In the genomic region with DNA sequence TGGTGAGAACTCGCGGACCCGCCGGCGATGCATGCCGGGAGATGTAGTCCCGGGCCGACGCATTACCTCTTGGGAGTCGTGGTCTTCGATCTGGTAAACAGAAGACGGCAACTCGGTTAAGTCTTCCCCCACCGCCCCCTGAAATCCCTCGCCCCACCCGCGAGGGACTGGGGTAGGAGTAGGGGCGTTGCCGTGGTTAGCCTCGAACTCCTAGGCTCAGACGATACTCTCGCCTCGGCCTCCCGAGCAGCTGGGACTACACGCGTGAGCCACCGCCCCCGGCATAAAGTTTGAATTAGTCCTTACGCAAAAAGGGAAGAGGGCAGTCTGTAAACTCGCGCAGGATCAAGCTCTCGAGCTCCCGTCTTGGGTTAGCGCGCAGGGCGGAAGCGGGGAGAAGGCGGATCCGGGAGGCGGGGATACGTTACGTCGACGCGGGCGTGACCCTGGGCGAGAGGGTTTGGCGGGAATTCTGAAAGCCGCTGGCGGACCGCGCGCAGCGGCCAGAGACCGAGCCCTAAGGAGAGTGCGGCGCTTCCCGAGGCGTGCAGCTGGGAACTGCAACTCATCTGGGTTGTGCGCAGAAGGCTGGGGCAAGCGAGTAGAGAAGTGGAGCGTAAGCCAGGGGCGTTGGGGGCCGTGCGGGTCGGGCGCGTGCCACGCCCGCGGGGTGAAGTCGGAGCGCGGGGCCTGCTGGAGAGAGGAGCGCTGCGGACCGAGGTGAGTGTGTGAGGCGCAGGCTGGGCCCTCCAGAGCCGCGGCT, we compare ENCODE assay signal across 8 cellular contexts. TPM values are rescaled to one million over a fixed set of nuclear protein-coding genes. Genes with fewer than 3 reads are reported as not detected.
A peak's percentile ranks its signal among the peaks of the same experiment; 100 is the strongest.
DNase-seq lines count a peak whose midpoint lies in the region; ATAC-seq and TF ChIP-seq lines count a peak whose summit lies in the region.

Gene RAD51, plus strand, starts transcription at position 469 of the 763 bp plus-strand sequence. CDS start 3,585 bp downstream, outside the sequence.

- TF ChIP-seq POLR2A in Raji (IDR thresholded peaks at IDR 0.05; ENCODE audit: insufficient read depth, low read depth, low read length) = peak; percentile 83

- H3K4me3 ChIP-seq in H7 (ENCODE audit: insufficient read depth, low read depth, low read length) (peak within 1 kb of the TSS; percentile 98), fibroblast of pulmonary artery (replicated peaks; ENCODE audit: low read depth, low read length) (peak within 1 kb of the TSS; percentile 97)

- peaks cover 19 to 20% of the 10 kb centered on the region in 2 donors for H3K4me1 Mint-ChIP-seq in natural killer cell treated with Interleukin-12 subunit alpha and Interleukin-12 subunit beta and Interleukin-15 and Interleukin-18, amount 100 ng/mL, for 72 hours (ENCODE audit: low read depth in 2 of 2)

- H3K27me3 Mint-ChIP-seq in natural killer cell treated with Interleukin-12 subunit alpha and Interleukin-12 subunit beta and Interleukin-15 and Interleukin-18, amount 100 ng/mL, for 72 hours = no peaks in the 10 kb centered on the region

- H3K36me3 ChIP-seq in H7 (replicated peaks; ENCODE audit: control insufficient read depth, insufficient read depth, low read length) = peaks cover 2% of the 10 kb centered on the region; the same call in 1 of the 2 replicates

- peak within 1 kb of the TSS; percentile 99 for H3K27ac Mint-ChIP-seq in natural killer cell treated with Interleukin-12 subunit alpha and Interleukin-12 subunit beta and Interleukin-15 and Interleukin-18, amount 100 ng/mL, for 72 hours

- H3K27me3 ChIP-seq in H7 (ENCODE audit: control insufficient read depth, insufficient read depth, low read length) = no peaks in the 10 kb centered on the region

- no peaks in the 10 kb centered on the region for H3K9me3 Mint-ChIP-seq in natural killer cell treated with Interleukin-12 subunit alpha and Interleukin-12 subunit beta and Interleukin-15 and Interleukin-18, amount 100 ng/mL, for 72 hours

- TF ChIP-seq CTCF in fibroblast of pulmonary artery (IDR thresholded peaks at IDR 0.05; ENCODE audit: low read length, missing control alignments) = no peak

- peaks cover 5% of the 10 kb centered on the region for H3K36me3 Mint-ChIP-seq in natural killer cell treated with Interleukin-12 subunit alpha and Interleukin-12 subunit beta and Interleukin-15 and Interleukin-18, amount 100 ng/mL, for 72 hours

- peak within 1 kb of the TSS; percentile 100 for H3K4me3 Mint-ChIP-seq in natural killer cell treated with Interleukin-12 subunit alpha and Interleukin-12 subunit beta and Interleukin-15 and Interleukin-18, amount 100 ng/mL, for 72 hours

- peak; percentile 97 to 98 for ATAC-seq in natural killer cell treated with Interleukin-12 subunit alpha and Interleukin-12 subunit beta and Interleukin-15 and Interleukin-18, amount 100 ng/mL, for 72 hours

- DNase-seq in ELR (ENCODE audit: low read depth) (peak; percentile 96), H7 (peak; percentile 95), M059J (ENCODE audit: low read depth) (peak; percentile 93), fibroblast of pulmonary artery (ENCODE audit: low read depth) (peak; percentile 95)
- DNase-seq in activated T-helper 9 cell treated with anti-CD3 and anti-CD28 coated beads, Interleukin-2, amount 50 U/mL, for 16 hours (ENCODE audit: low read depth) = peak; percentile 87
- DNase-seq in natural killer cell treated with Interleukin-12 subunit alpha and Interleukin-12 subunit beta and Interleukin-15 and Interleukin-18, amount 100 ng/mL, for 72 hours (ENCODE audit: low spot score) = peak; percentile 94
- DNase-seq in stimulated activated naive CD4-positive, alpha-beta T cell treated with Interleukin-2 at 50 U/mL for 16 hours (lab: John Stamatoyannopoulos, UW) = peak; percentile 91

RNA-seq across cellular contexts. Expression of gene RAD51, which starts in this region (rescaled TPM):
- total RNA-seq in H7 (2014; rRNA removed; shearing (Covaris generic)) = 14.2 and 16.1 TPM in 2 replicates
- total RNA-seq in M059J (2014; rRNA removed; shearing (Covaris generic)) = 7.7 and 10.5 TPM in 2 replicates
- 10 to 100 TPM; 36.2 to 59.6 TPM for total RNA-seq in natural killer cell treated with Interleukin-12 subunit alpha and Interleukin-12 subunit beta and Interleukin-15 and Interleukin-18, amount 100 ng/mL, for 72 hours

Comparison
In these comparisons a context has a peak if more than half of its experiments do, and no peak if none do; other contexts are left out.
1. Peak in every context shown above with its lines: DNase-seq, ATAC-seq and H3K4me3 ChIP-seq.